ENCODE assay signal across 18 cellular contexts in genomic region chr7:87156709-87157108, GRCh38. TPM values are rescaled to one million over a fixed set of nuclear protein-coding genes. Genes with fewer than 3 reads are reported as not detected.
DNase-seq lines count a peak whose midpoint lies in the region; ATAC-seq and TF ChIP-seq lines count a peak whose summit lies in the region.
"Had no signal": no experiment of that assay in that cellular context is flagged by ENCODE, and none has a peak within 500 bp of the region (broad histone marks: within the 10 kb centered on the region; RNA-seq: fewer than 3 reads in every experiment).

No MANE protein-coding gene starts in this region.

- TF ChIP-seq CTCF in osteocyte (IDR thresholded peaks at IDR 0.05), result no peak

- H3K27ac Mint-ChIP-seq in CD4-positive, CD25-positive, alpha-beta regulatory T cell, result peak overlapping the region in 2 of 3 donors; percentile 12 to 32
- H3K27ac Mint-ChIP-seq in central memory CD8-positive, alpha-beta T cell (ENCODE audit: low read depth), result no peak overlapping the region
- H3K27ac Mint-ChIP-seq in naive B cell (peak overlapping the region in 4 of 6 donors; percentile 0 to 49 (median 24)), osteocyte (ENCODE audit: unreplicated experiment) (no peak overlapping the region)

- no peaks in the 10 kb centered on the region for H3K36me3 ChIP-seq in CD4-positive, CD25-positive, alpha-beta regulatory T cell (ENCODE audit: control insufficient read depth, insufficient read depth, low read length)

- peak overlapping the region; percentile 97 for H3K4me3 ChIP-seq in CD4-positive, CD25-positive, alpha-beta regulatory T cell (ENCODE audit: low read depth, low read length)
- H3K4me3 ChIP-seq: HAP-1 had no signal

- DNase-seq in CD4-positive, CD25-positive, alpha-beta regulatory T cell, result no peak
- DNase-seq in HCEC 1CT (peak; percentile 49), naive B cell (no peak), osteocyte (ENCODE audit: extremely low spot score, unreplicated experiment) (no peak)
- no peak for DNase-seq in central memory CD8-positive, alpha-beta T cell (ENCODE audit: low spot score in 2 of 2)
- DNase-seq: activated CD4-positive, alpha-beta T cell treated with anti-CD3 and anti-CD28 coated beads, Interleukin-2, amount 50 U/mL, for 1 hour; activated gamma-delta T cell; AML-193; cerebellar nuclear complex; erythroblast; NCI-H1048; NCI-H2227 treated with DMSO at 0.1 percent for 48 hours; stimulated activated naive CD8-positive, alpha-beta T cell treated with anti-CD3 and anti-CD28 coated beads, Interleukin-15, Interleukin-2, amounts not matched to agents 100 U/mL and 50 U/mL, for 24 hours had no signal

- H3K4me1 ChIP-seq in CD4-positive, CD25-positive, alpha-beta regulatory T cell (ENCODE audit: control insufficient read depth, insufficient read depth, low read length, poor library complexity, severe bottlenecking), result peaks cover 60% of the 10 kb centered on the region

- no peaks in the 10 kb centered on the region for H3K27me3 Mint-ChIP-seq in CD4-positive, CD25-positive, alpha-beta regulatory T cell
- H3K27me3 Mint-ChIP-seq in central memory CD8-positive, alpha-beta T cell, result no peaks in the 10 kb centered on the region
- H3K27me3 Mint-ChIP-seq in naive B cell, result no peaks in the 10 kb centered on the region
- H3K27me3 Mint-ChIP-seq in osteocyte (ENCODE audit: unreplicated experiment), result no peaks in the 10 kb centered on the region

- H3K9me3 ChIP-seq in CD4-positive, CD25-positive, alpha-beta regulatory T cell (ENCODE audit: control insufficient read depth in 2 of 2, low read length in 2 of 2), result no peaks in the 10 kb centered on the region
- H3K9me3 ChIP-seq: HAP-1 had no signal

- H3K27me3 ChIP-seq in CD4-positive, CD25-positive, alpha-beta regulatory T cell (ENCODE audit: control insufficient read depth, insufficient read depth, low read length), result no peaks in the 10 kb centered on the region

- peak overlapping the region; percentile 5 to 63 (median 41) for H3K4me3 Mint-ChIP-seq in CD4-positive, CD25-positive, alpha-beta regulatory T cell
- H3K4me3 Mint-ChIP-seq in central memory CD8-positive, alpha-beta T cell, result peak overlapping the region; percentile 7
- H3K4me3 Mint-ChIP-seq in naive B cell (peak overlapping the region in 1 of 8 donors; percentile 31), osteocyte (ENCODE audit: unreplicated experiment) (no peak overlapping the region)

- H3K36me3 Mint-ChIP-seq in CD4-positive, CD25-positive, alpha-beta regulatory T cell, result peaks cover 12% of the 10 kb centered on the region
- peaks cover 21% of the 10 kb centered on the region for H3K36me3 Mint-ChIP-seq in central memory CD8-positive, alpha-beta T cell (ENCODE audit: insufficient read depth)
- H3K36me3 Mint-ChIP-seq in naive B cell, result peaks cover 0 to 7% of the 10 kb centered on the region in 2 donors
- peaks cover 7% of the 10 kb centered on the region for H3K36me3 Mint-ChIP-seq in osteocyte (ENCODE audit: unreplicated experiment)

- H3K4me1 Mint-ChIP-seq in CD4-positive, CD25-positive, alpha-beta regulatory T cell, result peaks cover 51 to 86% (median 67%) of the 10 kb centered on the region in 4 donors
- peaks cover 57% of the 10 kb centered on the region for H3K4me1 Mint-ChIP-seq in central memory CD8-positive, alpha-beta T cell
- H3K4me1 Mint-ChIP-seq in naive B cell, result peaks cover 28 to 52% (median 39%) of the 10 kb centered on the region in 3 donors
- peaks cover 42% of the 10 kb centered on the region for H3K4me1 Mint-ChIP-seq in osteocyte (ENCODE audit: unreplicated experiment)

- no peak for ATAC-seq in CD4-positive, CD25-positive, alpha-beta regulatory T cell (ENCODE audit: low read depth in 2 of 2)
- no peak for ATAC-seq in central memory CD8-positive, alpha-beta T cell (replicated peaks; ENCODE audit: extremely low read depth, poor library complexity, severe bottlenecking)
- ATAC-seq in naive B cell (ENCODE audit: low read depth in 2 of 2) (no peak), HG02981 (IDR thresholded peaks at IDR 0.05; ENCODE audit: unreplicated experiment) (no peak), GM21423 (IDR thresholded peaks at IDR 0.05; ENCODE audit: unreplicated experiment) (no peak), HG02642 (IDR thresholded peaks at IDR 0.05; ENCODE audit: poor library complexity, unreplicated experiment) (no peak)
- ATAC-seq: Panc1; stimulated activated naive CD8-positive, alpha-beta T cell treated with anti-CD3 and anti-CD28 coated beads, Interleukin-15, Interleukin-2, amounts not matched to agents 100 U/mL and 50 U/mL, for 24 hours had no signal

- H3K9me3 Mint-ChIP-seq in CD4-positive, CD25-positive, alpha-beta regulatory T cell, result no peaks in the 10 kb centered on the region
- H3K9me3 Mint-ChIP-seq in central memory CD8-positive, alpha-beta T cell, result no peaks in the 10 kb centered on the region
- no peaks in the 10 kb centered on the region for H3K9me3 Mint-ChIP-seq in naive B cell
- no peaks in the 10 kb centered on the region for H3K9me3 Mint-ChIP-seq in osteocyte (ENCODE audit: unreplicated experiment)

- H3K27ac ChIP-seq in CD4-positive, CD25-positive, alpha-beta regulatory T cell (ENCODE audit: insufficient read depth, low read length, poor library complexity, severe bottlenecking), result no peak overlapping the region

RNA-seq across cellular contexts. Expression of gene DMTF1, which starts 4.5 kb away (rescaled TPM):
- 167 TPM for total RNA-seq in CD4-positive, CD25-positive, alpha-beta regulatory T cell
- polyA plus RNA-seq in CD4-positive, CD25-positive, alpha-beta regulatory T cell, result 10 to 100 TPM; 27.9 to 34.6 (median 31.7) TPM
- polyA plus RNA-seq in naive B cell (ENCODE audit: low read depth in 6 of 6), result 10 to 100 TPM; 25.3 to 76.6 (median 45.2) TPM
- total RNA-seq in osteocyte, result 74.7 and 82.9 TPM in 2 replicates

Comparison
In these comparisons a context has a peak if more than half of its experiments do, and no peak if none do; other contexts are left out.
1. H3K27ac Mint-ChIP-seq: peak in CD4-positive, CD25-positive, alpha-beta regulatory T cell (2 of 3) and naive B cell (4 of 6); none in central memory CD8-positive, alpha-beta T cell (single experiment) and osteocyte (single experiment).